ENCODE assay signal across 1 cellular context in the genomic region with DNA sequence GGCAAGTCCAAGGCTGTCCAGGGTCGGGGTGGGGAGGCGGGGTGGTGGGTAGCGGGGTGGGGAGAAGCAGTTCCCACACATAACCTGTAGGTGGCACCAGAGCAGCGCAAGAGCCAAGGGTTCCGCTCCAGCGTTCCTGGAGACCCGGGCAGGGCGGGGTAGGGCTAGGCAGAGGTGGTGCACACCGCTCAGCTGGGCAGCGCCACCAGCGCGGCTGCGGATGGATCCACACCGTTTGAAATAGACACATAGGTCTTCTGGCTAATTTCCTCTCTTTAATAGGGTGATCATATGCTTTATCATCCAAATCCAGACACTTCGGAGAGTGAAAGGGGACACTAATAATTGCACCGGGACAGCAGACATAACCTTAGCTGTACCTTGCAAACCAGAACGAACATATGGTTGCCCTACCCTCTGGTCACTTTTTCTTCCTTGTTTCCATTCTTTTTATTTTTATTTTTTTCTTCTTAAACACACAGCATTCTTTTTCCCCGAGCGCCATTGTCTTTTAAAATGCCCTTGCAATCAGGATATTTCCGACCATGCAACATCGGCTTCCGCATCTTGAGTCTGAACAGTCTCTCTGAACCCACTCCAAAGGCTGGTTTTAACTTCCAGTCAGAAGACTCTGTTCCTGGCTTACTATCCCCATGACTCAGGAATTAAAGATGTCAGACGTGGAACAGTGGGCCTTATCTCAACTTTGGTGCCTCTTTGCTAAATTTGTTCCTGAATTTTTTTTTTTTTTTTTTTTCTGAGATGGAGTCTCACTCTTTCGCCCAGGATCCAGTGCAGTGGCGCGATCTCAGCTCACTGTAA.
A peak's percentile ranks its signal among the peaks of the same experiment; 100 is the strongest.
TF ChIP-seq lines count a peak whose summit lies in the region.

No MANE protein-coding gene starts in this region.

TF ChIP-seq in K562, 482 proteins besides CTCF, POLR2A, EP300 and RAD21 (continued from another document):
- TF ChIP-seq BRF2 (IDR thresholded peaks at IDR 0.05; ENCODE audit: borderline replicate concordance, insufficient read depth, insufficient read length): no peak
- TF ChIP-seq ZNF507 (tag; conservative IDR thresholded peaks at IDR 0.05): no peak
- TF ChIP-seq SAFB2 (IDR thresholded peaks at IDR 0.05; ENCODE audit: borderline replicate concordance, low read depth, low read length, severe bottlenecking): no peak
- TF ChIP-seq MCM7 (IDR thresholded peaks at IDR 0.05): no peak
- TF ChIP-seq HMG20B (CRISPR knock-in tag; IDR thresholded peaks at IDR 0.05): no peak
- peak; percentile 76 for TF ChIP-seq SMC3 (conservative IDR thresholded peaks at IDR 0.05; ENCODE audit: insufficient read depth, low read depth, low read length)
- TF ChIP-seq CCNT2 (IDR thresholded peaks at IDR 0.05; ENCODE audit: borderline replicate concordance, extremely low read depth, insufficient read length, low read depth, low read length): no peak
- TF ChIP-seq SIN3B (IDR thresholded peaks at IDR 0.05; ENCODE audit: low read depth): no peak
- no peak for TF ChIP-seq U2AF2 (optimal IDR thresholded peaks at IDR 0.05; ENCODE audit: low read depth, low read length)
- no peak for TF ChIP-seq ZNF143 (CRISPR knock-in tag; IDR thresholded peaks at IDR 0.05)
- TF ChIP-seq BRD9 (IDR thresholded peaks at IDR 0.05; ENCODE audit: low read depth, partially characterized antibody): no peak
- TF ChIP-seq, protein P1, sequence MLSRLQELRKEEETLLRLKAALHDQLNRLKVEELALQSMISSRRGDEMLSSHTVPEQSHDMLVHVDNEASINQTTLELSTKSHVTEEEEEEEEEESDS (CRISPR knock-in tag; IDR thresholded peaks at IDR 0.05): no peak
- no peak for TF ChIP-seq NR2F6 (CRISPR knock-in tag; IDR thresholded peaks at IDR 0.05)
- TF ChIP-seq, protein P2, sequence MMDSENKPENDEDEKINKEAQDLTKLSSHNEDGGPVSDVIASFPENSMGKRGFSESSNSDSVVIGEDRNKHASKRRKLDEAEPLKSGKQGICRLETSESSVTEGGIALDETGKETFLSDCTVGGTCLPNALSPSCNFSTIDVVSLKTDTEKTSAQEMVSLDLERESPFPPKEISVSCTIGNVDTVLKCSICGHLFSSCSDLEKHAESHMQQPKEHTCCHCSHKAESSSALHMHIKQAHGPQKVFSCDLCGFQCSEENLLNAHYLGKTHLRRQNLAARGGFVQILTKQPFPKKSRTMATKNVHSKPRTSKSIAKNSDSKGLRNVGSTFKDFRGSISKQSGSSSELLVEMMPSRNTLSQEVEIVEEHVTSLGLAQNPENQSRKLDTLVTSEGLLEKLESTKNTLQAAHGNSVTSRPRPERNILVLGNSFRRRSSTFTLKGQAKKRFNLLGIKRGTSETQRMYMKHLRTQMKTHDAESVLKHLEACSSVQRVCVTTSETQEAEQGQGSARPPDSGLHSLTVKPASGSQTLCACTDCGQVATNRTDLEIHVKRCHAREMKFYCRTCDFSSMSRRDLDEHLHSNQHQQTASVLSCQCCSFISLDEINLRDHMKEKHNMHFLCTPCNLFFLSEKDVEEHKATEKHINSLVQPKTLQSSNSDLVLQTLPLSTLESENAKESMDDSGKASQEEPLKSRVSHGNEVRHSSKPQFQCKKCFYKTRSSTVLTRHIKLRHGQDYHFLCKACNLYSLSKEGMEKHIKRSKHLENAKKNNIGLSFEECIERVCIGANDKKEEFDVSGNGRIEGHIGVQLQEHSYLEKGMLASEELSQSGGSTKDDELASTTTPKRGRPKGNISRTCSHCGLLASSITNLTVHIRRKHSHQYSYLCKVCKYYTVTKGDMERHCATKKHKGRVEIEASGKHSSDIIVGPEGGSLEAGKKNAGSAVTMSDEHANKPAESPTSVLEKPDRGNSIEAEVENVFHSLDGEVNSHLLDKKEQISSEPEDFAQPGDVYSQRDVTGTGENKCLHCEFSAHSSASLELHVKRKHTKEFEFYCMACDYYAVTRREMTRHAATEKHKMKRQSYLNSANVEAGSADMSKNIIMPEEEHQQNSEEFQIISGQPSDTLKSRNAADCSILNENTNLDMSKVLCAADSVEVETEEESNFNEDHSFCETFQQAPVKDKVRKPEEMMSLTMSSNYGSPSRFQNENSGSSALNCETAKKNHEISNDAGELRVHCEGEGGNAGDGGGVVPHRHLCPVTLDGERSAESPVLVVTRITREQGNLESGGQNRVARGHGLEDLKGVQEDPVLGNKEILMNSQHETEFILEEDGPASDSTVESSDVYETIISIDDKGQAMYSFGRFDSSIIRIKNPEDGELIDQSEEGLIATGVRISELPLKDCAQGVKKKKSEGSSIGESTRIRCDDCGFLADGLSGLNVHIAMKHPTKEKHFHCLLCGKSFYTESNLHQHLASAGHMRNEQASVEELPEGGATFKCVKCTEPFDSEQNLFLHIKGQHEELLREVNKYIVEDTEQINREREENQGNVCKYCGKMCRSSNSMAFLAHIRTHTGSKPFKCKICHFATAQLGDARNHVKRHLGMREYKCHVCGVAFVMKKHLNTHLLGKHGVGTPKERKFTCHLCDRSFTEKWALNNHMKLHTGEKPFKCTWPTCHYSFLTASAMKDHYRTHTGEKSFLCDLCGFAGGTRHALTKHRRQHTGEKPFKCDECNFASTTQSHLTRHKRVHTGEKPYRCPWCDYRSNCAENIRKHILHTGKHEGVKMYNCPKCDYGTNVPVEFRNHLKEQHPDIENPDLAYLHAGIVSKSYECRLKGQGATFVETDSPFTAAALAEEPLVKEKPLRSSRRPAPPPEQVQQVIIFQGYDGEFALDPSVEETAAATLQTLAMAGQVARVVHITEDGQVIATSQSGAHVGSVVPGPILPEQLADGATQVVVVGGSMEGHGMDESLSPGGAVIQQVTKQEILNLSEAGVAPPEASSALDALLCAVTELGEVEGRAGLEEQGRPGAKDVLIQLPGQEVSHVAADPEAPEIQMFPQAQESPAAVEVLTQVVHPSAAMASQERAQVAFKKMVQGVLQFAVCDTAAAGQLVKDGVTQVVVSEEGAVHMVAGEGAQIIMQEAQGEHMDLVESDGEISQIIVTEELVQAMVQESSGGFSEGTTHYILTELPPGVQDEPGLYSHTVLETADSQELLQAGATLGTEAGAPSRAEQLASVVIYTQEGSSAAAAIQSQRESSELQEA (IDR thresholded peaks at IDR 0.05; ENCODE audit: low read depth): no peak
- TF ChIP-seq ZEB2 (IDR thresholded peaks at IDR 0.05): no peak
- TF ChIP-seq, protein P3, sequence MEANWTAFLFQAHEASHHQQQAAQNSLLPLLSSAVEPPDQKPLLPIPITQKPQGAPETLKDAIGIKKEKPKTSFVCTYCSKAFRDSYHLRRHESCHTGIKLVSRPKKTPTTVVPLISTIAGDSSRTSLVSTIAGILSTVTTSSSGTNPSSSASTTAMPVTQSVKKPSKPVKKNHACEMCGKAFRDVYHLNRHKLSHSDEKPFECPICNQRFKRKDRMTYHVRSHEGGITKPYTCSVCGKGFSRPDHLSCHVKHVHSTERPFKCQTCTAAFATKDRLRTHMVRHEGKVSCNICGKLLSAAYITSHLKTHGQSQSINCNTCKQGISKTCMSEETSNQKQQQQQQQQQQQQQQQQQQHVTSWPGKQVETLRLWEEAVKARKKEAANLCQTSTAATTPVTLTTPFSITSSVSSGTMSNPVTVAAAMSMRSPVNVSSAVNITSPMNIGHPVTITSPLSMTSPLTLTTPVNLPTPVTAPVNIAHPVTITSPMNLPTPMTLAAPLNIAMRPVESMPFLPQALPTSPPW (CRISPR knock-in tag; IDR thresholded peaks at IDR 0.05): peak; percentile 92
- TF ChIP-seq ZNF655 (CRISPR knock-in tag; IDR thresholded peaks at IDR 0.05): no peak
- TF ChIP-seq KLF16 (IDR thresholded peaks at IDR 0.05): 0 out of 2 replicates have a peak, but pooled peaks have one; percentile 20
- no peak for TF ChIP-seq POLR2AphosphoS2 (IDR thresholded peaks at IDR 0.05; ENCODE audit: low read length)
- TF ChIP-seq POLR2B (IDR thresholded peaks at IDR 0.05; ENCODE audit: low read depth, partially characterized antibody): no peak
- TF ChIP-seq SNRNP70 (optimal IDR thresholded peaks at IDR 0.05; ENCODE audit: low read depth, low read length): no peak
- 0 out of 2 replicates have a peak, but pooled peaks have one; percentile 26 for TF ChIP-seq MYC (IDR thresholded peaks at IDR 0.05; ENCODE audit: low read depth, low read length)
- no peak for TF ChIP-seq MYC (CRISPR knock-in tag; IDR thresholded peaks at IDR 0.05; ENCODE audit: borderline replicate concordance, low read depth)
- no peak for TF ChIP-seq RFX7 (CRISPR knock-in tag; IDR thresholded peaks at IDR 0.05)
- TF ChIP-seq, protein P4, sequence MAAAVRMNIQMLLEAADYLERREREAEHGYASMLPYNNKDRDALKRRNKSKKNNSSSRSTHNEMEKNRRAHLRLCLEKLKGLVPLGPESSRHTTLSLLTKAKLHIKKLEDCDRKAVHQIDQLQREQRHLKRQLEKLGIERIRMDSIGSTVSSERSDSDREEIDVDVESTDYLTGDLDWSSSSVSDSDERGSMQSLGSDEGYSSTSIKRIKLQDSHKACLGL (CRISPR knock-in tag; IDR thresholded peaks at IDR 0.05; ENCODE audit: borderline replicate concordance, poor library complexity, severe bottlenecking): no peak
- TF ChIP-seq, protein P5, sequence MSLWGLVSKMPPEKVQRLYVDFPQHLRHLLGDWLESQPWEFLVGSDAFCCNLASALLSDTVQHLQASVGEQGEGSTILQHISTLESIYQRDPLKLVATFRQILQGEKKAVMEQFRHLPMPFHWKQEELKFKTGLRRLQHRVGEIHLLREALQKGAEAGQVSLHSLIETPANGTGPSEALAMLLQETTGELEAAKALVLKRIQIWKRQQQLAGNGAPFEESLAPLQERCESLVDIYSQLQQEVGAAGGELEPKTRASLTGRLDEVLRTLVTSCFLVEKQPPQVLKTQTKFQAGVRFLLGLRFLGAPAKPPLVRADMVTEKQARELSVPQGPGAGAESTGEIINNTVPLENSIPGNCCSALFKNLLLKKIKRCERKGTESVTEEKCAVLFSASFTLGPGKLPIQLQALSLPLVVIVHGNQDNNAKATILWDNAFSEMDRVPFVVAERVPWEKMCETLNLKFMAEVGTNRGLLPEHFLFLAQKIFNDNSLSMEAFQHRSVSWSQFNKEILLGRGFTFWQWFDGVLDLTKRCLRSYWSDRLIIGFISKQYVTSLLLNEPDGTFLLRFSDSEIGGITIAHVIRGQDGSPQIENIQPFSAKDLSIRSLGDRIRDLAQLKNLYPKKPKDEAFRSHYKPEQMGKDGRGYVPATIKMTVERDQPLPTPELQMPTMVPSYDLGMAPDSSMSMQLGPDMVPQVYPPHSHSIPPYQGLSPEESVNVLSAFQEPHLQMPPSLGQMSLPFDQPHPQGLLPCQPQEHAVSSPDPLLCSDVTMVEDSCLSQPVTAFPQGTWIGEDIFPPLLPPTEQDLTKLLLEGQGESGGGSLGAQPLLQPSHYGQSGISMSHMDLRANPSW (CRISPR knock-in tag; IDR thresholded peaks at IDR 0.05): no peak
- TF ChIP-seq C11orf30 (IDR thresholded peaks at IDR 0.05; ENCODE audit: low read depth): 0 out of 2 replicates have a peak, but pooled peaks have one; percentile 7
- TF ChIP-seq ZBTB1 (CRISPR knock-in tag; IDR thresholded peaks at IDR 0.05; ENCODE audit: borderline replicate concordance, low read depth): no peak
- TF ChIP-seq FOXK2 (conservative IDR thresholded peaks at IDR 0.05 in 1 of 2, IDR thresholded peaks at IDR 0.05 in 1 of 2; ENCODE audit: low read depth in 2 of 2): no peak
- TF ChIP-seq ZNF445 (CRISPR knock-in tag; IDR thresholded peaks at IDR 0.05; ENCODE audit: low read depth): no peak
- TF ChIP-seq IRF9 (tag; IDR thresholded peaks at IDR 0.05): no peak
- peak; percentile 11 for TF ChIP-seq PRDM10 (IDR thresholded peaks at IDR 0.05; ENCODE audit: partially characterized antibody)
- TF ChIP-seq STAG1 (CRISPR knock-in tag; IDR thresholded peaks at IDR 0.05; ENCODE audit: borderline replicate concordance): peak; percentile 79; the same call in 1 of the 2 replicates
- 0 out of 2 replicates have a peak, but pooled peaks have one; percentile 31 for TF ChIP-seq RB1 (IDR thresholded peaks at IDR 0.05; ENCODE audit: low read depth)
- TF ChIP-seq DACH1 (IDR thresholded peaks at IDR 0.05; ENCODE audit: partially characterized antibody): peak; percentile 32
